Comparison of ENCODE assay signal across 37 cellular contexts in genomic region chr2:219876931-219877330, GRCh38.
"Had no signal": no experiment of that assay in that cellular context is flagged by ENCODE, and none has a peak within 500 bp of the region (broad histone marks: within the 10 kb centered on the region; RNA-seq: fewer than 3 reads in every experiment).

No MANE protein-coding gene starts in this region.

- H3K4me3 Mint-ChIP-seq: activated naive CD4-positive, alpha-beta T cell treated with anti-CD3 and anti-CD28 coated beads for 36 hours; activated naive CD4-positive, alpha-beta T cell treated with anti-CD3 and anti-CD28 coated beads, Interleukin-2, amount 10 ng/mL, durations not matched to agents 7 days and 5 days; activated naive CD4-positive, alpha-beta T cell treated with anti-CD3 and anti-CD28 coated beads, Interleukin-2, amount 50 U/mL, for 24 hours; activated naive CD8-positive, alpha-beta T cell; activated naive CD8-positive, alpha-beta T cell treated with anti-CD3 and anti-CD28 coated beads for 36 hours; activated naive CD8-positive, alpha-beta T cell treated with anti-CD3 and anti-CD28 coated beads, Interleukin-2, amount 10 ng/mL, durations not matched to agents 7 days and 5 days; activated naive CD8-positive, alpha-beta T cell treated with anti-CD3 and anti-CD28 coated beads, Interleukin-2, amount 50 U/mL, for 24 hours; activated T-cell treated with anti-CD3 and anti-CD28 coated beads, Interleukin-2, amount 50 U/mL, for 24 hours; activated T-cell treated with anti-CD3 and anti-CD28 coated beads, Interleukin-2, amount 50 U/mL, for 4 hours; activated T-cell treated with anti-CD3 and anti-CD28 coated beads, Interleukin-2, amount 50 U/mL, for 72 hours; activated T-helper 1 cell treated with anti-CD3 and anti-CD28 coated beads, Interleukin-12 subunit alpha, Interleukin-12 subunit beta, Interleukin-2, Interleukin-4 antibody, amounts not matched to agents 30 ng/mL and 10 ng/mL and 1 ng/mL, durations not matched to agents 14 hours and 24 hours and 36 hours; activated T-helper 17 cell treated with anti-CD3 and anti-CD28 coated beads, Interleukin-2, amount 50 U/mL, for 72 hours; brain; central memory CD8-positive, alpha-beta T cell had no signal

- H3K4me3 ChIP-seq: adrenal gland, ascending aorta, body of pancreas, breast epithelium, cardiac muscle cell had no signal

- H3K27ac Mint-ChIP-seq: activated naive CD4-positive, alpha-beta T cell treated with anti-CD3 and anti-CD28 coated beads for 36 hours; activated naive CD4-positive, alpha-beta T cell treated with anti-CD3 and anti-CD28 coated beads, Interleukin-2, amount 10 ng/mL, durations not matched to agents 7 days and 5 days; activated naive CD4-positive, alpha-beta T cell treated with anti-CD3 and anti-CD28 coated beads, Interleukin-2, amount 50 U/mL, for 24 hours; activated naive CD4-positive, alpha-beta T cell treated with anti-CD3 and anti-CD28 coated beads, Interleukin-2, amount 50 U/mL, for 72 hours; activated naive CD8-positive, alpha-beta T cell; activated naive CD8-positive, alpha-beta T cell treated with anti-CD3 and anti-CD28 coated beads for 36 hours; activated naive CD8-positive, alpha-beta T cell treated with anti-CD3 and anti-CD28 coated beads, Interleukin-2, amount 10 ng/mL, durations not matched to agents 7 days and 5 days; activated naive CD8-positive, alpha-beta T cell treated with anti-CD3 and anti-CD28 coated beads, Interleukin-2, amount 50 U/mL, for 24 hours; activated T-cell treated with anti-CD3 and anti-CD28 coated beads, Interleukin-2, amount 50 U/mL, for 24 hours; activated T-cell treated with anti-CD3 and anti-CD28 coated beads, Interleukin-2, amount 50 U/mL, for 72 hours; activated T-helper 1 cell treated with anti-CD3 and anti-CD28 coated beads, Interleukin-12 subunit alpha, Interleukin-12 subunit beta, Interleukin-2, Interleukin-4 antibody, amounts not matched to agents 30 ng/mL and 10 ng/mL and 1 ng/mL, durations not matched to agents 14 hours and 24 hours and 36 hours; activated T-helper 17 cell treated with anti-CD3 and anti-CD28 coated beads, Interleukin-2, amount 50 U/mL, for 72 hours; activated T-helper 2 cell treated with anti-CD3 and anti-CD28 coated beads, Interferon-gamma antibody, Interleukin-2, Interleukin-4, amounts not matched to agents 10 μg/mL and 5 μg/mL and 100 μg/mL, durations not matched to agents 14 hours and 24 hours and 36 hours; brain had no signal

- H3K4me1 ChIP-seq: adrenal gland, ascending aorta, body of pancreas, breast epithelium had no signal

- ATAC-seq: activated naive CD4-positive, alpha-beta T cell treated with anti-CD3 and anti-CD28 coated beads, Interleukin-2, amount 50 U/mL, for 72 hours; activated naive CD8-positive, alpha-beta T cell treated with anti-CD3 and anti-CD28 coated beads, Interleukin-2, amount 50 U/mL, for 24 hours; activated T-cell treated with anti-CD3 and anti-CD28 coated beads, Interleukin-2, amount 50 U/mL, for 4 hours; activated T-cell treated with anti-CD3 and anti-CD28 coated beads, Interleukin-2, amount 50 U/mL, for 72 hours; activated T-helper 17 cell treated with anti-CD3 and anti-CD28 coated beads, Interleukin-2, amount 50 U/mL, for 72 hours; body of pancreas had no signal

- DNase-seq: activated effector memory CD4-positive, alpha-beta T cell treated with anti-CD3 and anti-CD28 coated beads, Interleukin-2, amount 50 U/mL, for 16 hours; activated effector memory CD4-positive, alpha-beta T cell treated with Interleukin-2 at 50 U/mL for 16 hours; activated gamma-delta T cell treated with Interleukin-2 at 50 U/mL for 16 hours; activated naive CD4-positive, alpha-beta T cell; activated naive CD4-positive, alpha-beta T cell treated with anti-CD3 and anti-CD28 coated beads for 36 hours; activated naive CD4-positive, alpha-beta T cell treated with anti-CD3 and anti-CD28 coated beads, Interleukin-2, amount 10 ng/mL, durations not matched to agents 7 days and 5 days; activated naive CD4-positive, alpha-beta T cell treated with anti-CD3 and anti-CD28 coated beads, Interleukin-2, amount 50 U/mL, for 16 hours; activated naive CD4-positive, alpha-beta T cell treated with Interleukin-2 at 50 U/mL for 16 hours; activated naive CD8-positive, alpha-beta T cell treated with anti-CD3 and anti-CD28 coated beads for 36 hours; activated naive CD8-positive, alpha-beta T cell treated with anti-CD3 and anti-CD28 coated beads, Interleukin-2, amount 10 ng/mL, durations not matched to agents 7 days and 5 days; activated naive CD8-positive, alpha-beta T cell treated with anti-CD3 and anti-CD28 coated beads, Interleukin-2, amount 50 U/mL, for 24 hours; activated T-cell treated with anti-CD3 and anti-CD28 coated beads for 4 hours; activated T-cell treated with anti-CD3 and anti-CD28 coated beads, Interleukin-2, amount 50 U/mL, for 1 hour; activated T-cell treated with anti-CD3 and anti-CD28 coated beads, Interleukin-2, amount 50 U/mL, for 24 hours; activated T-cell treated with anti-CD3 and anti-CD28 coated beads, Interleukin-2, amount 50 U/mL, for 4 hours; activated T-cell treated with anti-CD3 and anti-CD28 coated beads, Interleukin-2, amount 50 U/mL, for 48 hours; activated T-cell treated with anti-CD3 and anti-CD28 coated beads, Interleukin-2, amount 50 U/mL, for 72 hours; adrenal gland; amygdala; anterior cingulate cortex; aorta; body of pancreas; brain microvascular endothelial cell; caudate nucleus; central memory CD4-positive, alpha-beta T cell; cerebellar nuclear complex had no signal

- H3K27me3 Mint-ChIP-seq: activated naive CD4-positive, alpha-beta T cell treated with anti-CD3 and anti-CD28 coated beads, Interleukin-2, amount 10 ng/mL, durations not matched to agents 7 days and 5 days; activated naive CD8-positive, alpha-beta T cell treated with anti-CD3 and anti-CD28 coated beads for 36 hours; activated naive CD8-positive, alpha-beta T cell treated with anti-CD3 and anti-CD28 coated beads, Interleukin-2, amount 10 ng/mL, durations not matched to agents 7 days and 5 days; activated T-cell treated with anti-CD3 and anti-CD28 coated beads, Interleukin-2, amount 50 U/mL, for 24 hours; activated T-helper 17 cell treated with anti-CD3 and anti-CD28 coated beads, Interleukin-2, amount 50 U/mL, for 72 hours; brain; central memory CD8-positive, alpha-beta T cell had no signal

- H3K27me3 ChIP-seq: adrenal gland, ascending aorta, body of pancreas, brain microvascular endothelial cell, breast epithelium, cardiac muscle cell had no signal

- H3K36me3 Mint-ChIP-seq: activated naive CD4-positive, alpha-beta T cell treated with anti-CD3 and anti-CD28 coated beads, Interleukin-2, amount 10 ng/mL, durations not matched to agents 7 days and 5 days; activated naive CD4-positive, alpha-beta T cell treated with anti-CD3 and anti-CD28 coated beads, Interleukin-2, amount 50 U/mL, for 24 hours; activated naive CD4-positive, alpha-beta T cell treated with anti-CD3 and anti-CD28 coated beads, Interleukin-2, amount 50 U/mL, for 72 hours; activated naive CD8-positive, alpha-beta T cell; activated naive CD8-positive, alpha-beta T cell treated with anti-CD3 and anti-CD28 coated beads for 36 hours; activated naive CD8-positive, alpha-beta T cell treated with anti-CD3 and anti-CD28 coated beads, Interleukin-2, amount 10 ng/mL, durations not matched to agents 7 days and 5 days; brain had no signal

- H3K36me3 ChIP-seq: adrenal gland, ascending aorta, brain microvascular endothelial cell, breast epithelium, cardiac muscle cell had no signal

- H3K27ac ChIP-seq: adrenal gland, ascending aorta, body of pancreas, brain microvascular endothelial cell, breast epithelium, cardiac muscle cell had no signal

- H3K4me1 Mint-ChIP-seq: activated naive CD4-positive, alpha-beta T cell treated with anti-CD3 and anti-CD28 coated beads, Interleukin-2, amount 10 ng/mL, durations not matched to agents 7 days and 5 days; activated naive CD4-positive, alpha-beta T cell treated with anti-CD3 and anti-CD28 coated beads, Interleukin-2, amount 50 U/mL, for 24 hours; activated naive CD8-positive, alpha-beta T cell treated with anti-CD3 and anti-CD28 coated beads for 36 hours; activated naive CD8-positive, alpha-beta T cell treated with anti-CD3 and anti-CD28 coated beads, Interleukin-2, amount 10 ng/mL, durations not matched to agents 7 days and 5 days; activated naive CD8-positive, alpha-beta T cell treated with anti-CD3 and anti-CD28 coated beads, Interleukin-2, amount 50 U/mL, for 24 hours; activated T-helper 17 cell treated with anti-CD3 and anti-CD28 coated beads, Interleukin-2, amount 50 U/mL, for 72 hours; central memory CD8-positive, alpha-beta T cell had no signal

- H3K9me3 ChIP-seq: adrenal gland, ascending aorta, body of pancreas, breast epithelium had no signal

- H3K9me3 Mint-ChIP-seq: activated naive CD4-positive, alpha-beta T cell treated with anti-CD3 and anti-CD28 coated beads for 36 hours; activated naive CD4-positive, alpha-beta T cell treated with anti-CD3 and anti-CD28 coated beads, Interleukin-2, amount 10 ng/mL, durations not matched to agents 7 days and 5 days; activated naive CD4-positive, alpha-beta T cell treated with anti-CD3 and anti-CD28 coated beads, Interleukin-2, amount 50 U/mL, for 24 hours; activated naive CD4-positive, alpha-beta T cell treated with anti-CD3 and anti-CD28 coated beads, Interleukin-2, amount 50 U/mL, for 72 hours; activated naive CD8-positive, alpha-beta T cell treated with anti-CD3 and anti-CD28 coated beads for 36 hours; activated naive CD8-positive, alpha-beta T cell treated with anti-CD3 and anti-CD28 coated beads, Interleukin-2, amount 10 ng/mL, durations not matched to agents 7 days and 5 days; activated naive CD8-positive, alpha-beta T cell treated with anti-CD3 and anti-CD28 coated beads, Interleukin-2, amount 50 U/mL, for 24 hours; activated T-cell treated with anti-CD3 and anti-CD28 coated beads, Interleukin-2, amount 50 U/mL, for 24 hours; activated T-cell treated with anti-CD3 and anti-CD28 coated beads, Interleukin-2, amount 50 U/mL, for 4 hours; activated T-helper 1 cell treated with anti-CD3 and anti-CD28 coated beads, Interleukin-12 subunit alpha, Interleukin-12 subunit beta, Interleukin-2, Interleukin-4 antibody, amounts not matched to agents 30 ng/mL and 10 ng/mL and 1 ng/mL, durations not matched to agents 14 hours and 24 hours and 36 hours; activated T-helper 17 cell treated with anti-CD3 and anti-CD28 coated beads, Interleukin-2, amount 50 U/mL, for 72 hours; activated T-helper 2 cell treated with anti-CD3 and anti-CD28 coated beads, Interferon-gamma antibody, Interleukin-2, Interleukin-4, amounts not matched to agents 10 μg/mL and 5 μg/mL and 100 μg/mL, durations not matched to agents 14 hours and 24 hours and 36 hours; central memory CD8-positive, alpha-beta T cell had no signal
